Comparison of ENCODE assay signal across 1 cellular context in the genomic region with DNA sequence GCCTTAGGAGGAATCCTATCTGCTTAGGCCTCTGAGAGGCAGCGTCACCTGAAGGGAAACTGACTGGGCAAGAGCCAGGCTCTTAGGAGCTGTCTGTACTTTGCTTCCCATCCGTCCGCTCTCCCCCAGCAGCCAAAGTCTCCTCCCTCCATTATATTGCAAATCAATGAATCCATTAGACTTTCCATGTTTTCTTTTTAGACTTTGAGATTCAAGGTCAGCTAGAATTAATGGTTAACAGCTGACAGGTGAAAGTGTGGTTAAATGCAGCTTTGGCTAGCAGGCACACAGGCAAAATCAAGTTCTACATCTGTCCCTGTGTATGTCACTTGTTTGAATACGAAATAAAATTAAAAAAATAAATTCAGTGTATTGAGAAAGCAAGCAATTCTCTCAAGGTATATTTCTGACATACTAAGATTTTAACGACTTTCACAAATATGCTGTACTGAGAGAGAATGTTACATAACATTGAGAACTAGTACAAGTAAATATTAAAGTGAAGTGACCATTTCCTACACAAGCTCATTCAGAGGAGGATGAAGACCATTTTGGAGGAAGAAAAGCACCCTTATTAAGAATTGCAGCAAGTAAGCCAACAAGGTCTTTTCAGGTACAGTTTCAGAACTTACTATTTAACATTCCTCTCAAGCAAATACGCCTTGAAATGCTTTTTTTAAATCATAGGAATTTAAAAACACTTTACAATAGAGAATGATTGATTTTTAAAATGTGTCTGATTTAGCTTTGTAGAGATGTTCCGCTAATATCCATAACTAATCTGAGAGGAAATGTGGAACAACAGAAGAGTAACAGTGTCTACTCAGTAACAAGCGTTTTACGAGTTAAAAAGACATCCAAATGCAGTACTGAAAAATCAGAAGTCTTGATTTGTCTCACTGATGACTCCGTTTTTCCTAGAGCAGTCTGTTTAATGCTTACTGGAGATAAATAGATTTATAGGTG.
A peak's percentile ranks its signal among the peaks of the same experiment; 100 is the strongest.
TF ChIP-seq lines count a peak whose summit lies in the region.

F11 (plus strand) TSS at position 507 of the 966 bp plus-strand sequence. CDS start 948 bp downstream, outside the sequence.

TF ChIP-seq in HepG2, 621 proteins besides CTCF, POLR2A, EP300 and RAD21 (continued from another document and continues in another):
- no peak for TF ChIP-seq FOXA1 (IDR thresholded peaks at IDR 0.05)
- TF ChIP-seq FOXA1 (CRISPR knock-in tag; IDR thresholded peaks at IDR 0.05), result peak; percentile 27; the same call in 1 of the 2 replicates
- peak; percentile 84 for TF ChIP-seq POLR2AphosphoS5 (IDR thresholded peaks at IDR 0.05; ENCODE audit: low read depth, low read length)
- TF ChIP-seq KDM5A (IDR thresholded peaks at IDR 0.05; ENCODE audit: borderline replicate concordance, low read length), result peak; percentile 43; the same call in 1 of the 2 replicates
- no peak for TF ChIP-seq IKZF1 (IDR thresholded peaks at IDR 0.05)
- TF ChIP-seq ZBTB21 (CRISPR knock-in tag; IDR thresholded peaks at IDR 0.05), result no peak
- TF ChIP-seq, protein P1, sequence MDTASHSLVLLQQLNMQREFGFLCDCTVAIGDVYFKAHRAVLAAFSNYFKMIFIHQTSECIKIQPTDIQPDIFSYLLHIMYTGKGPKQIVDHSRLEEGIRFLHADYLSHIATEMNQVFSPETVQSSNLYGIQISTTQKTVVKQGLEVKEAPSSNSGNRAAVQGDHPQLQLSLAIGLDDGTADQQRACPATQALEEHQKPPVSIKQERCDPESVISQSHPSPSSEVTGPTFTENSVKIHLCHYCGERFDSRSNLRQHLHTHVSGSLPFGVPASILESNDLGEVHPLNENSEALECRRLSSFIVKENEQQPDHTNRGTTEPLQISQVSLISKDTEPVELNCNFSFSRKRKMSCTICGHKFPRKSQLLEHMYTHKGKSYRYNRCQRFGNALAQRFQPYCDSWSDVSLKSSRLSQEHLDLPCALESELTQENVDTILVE (CRISPR knock-in tag; IDR thresholded peaks at IDR 0.05), result peak; percentile 35; the same call in 1 of the 2 replicates
- peak; percentile 38; the same call in 1 of the 2 replicates for TF ChIP-seq TGIF2 (CRISPR knock-in tag; IDR thresholded peaks at IDR 0.05)
- TF ChIP-seq, protein P2, sequence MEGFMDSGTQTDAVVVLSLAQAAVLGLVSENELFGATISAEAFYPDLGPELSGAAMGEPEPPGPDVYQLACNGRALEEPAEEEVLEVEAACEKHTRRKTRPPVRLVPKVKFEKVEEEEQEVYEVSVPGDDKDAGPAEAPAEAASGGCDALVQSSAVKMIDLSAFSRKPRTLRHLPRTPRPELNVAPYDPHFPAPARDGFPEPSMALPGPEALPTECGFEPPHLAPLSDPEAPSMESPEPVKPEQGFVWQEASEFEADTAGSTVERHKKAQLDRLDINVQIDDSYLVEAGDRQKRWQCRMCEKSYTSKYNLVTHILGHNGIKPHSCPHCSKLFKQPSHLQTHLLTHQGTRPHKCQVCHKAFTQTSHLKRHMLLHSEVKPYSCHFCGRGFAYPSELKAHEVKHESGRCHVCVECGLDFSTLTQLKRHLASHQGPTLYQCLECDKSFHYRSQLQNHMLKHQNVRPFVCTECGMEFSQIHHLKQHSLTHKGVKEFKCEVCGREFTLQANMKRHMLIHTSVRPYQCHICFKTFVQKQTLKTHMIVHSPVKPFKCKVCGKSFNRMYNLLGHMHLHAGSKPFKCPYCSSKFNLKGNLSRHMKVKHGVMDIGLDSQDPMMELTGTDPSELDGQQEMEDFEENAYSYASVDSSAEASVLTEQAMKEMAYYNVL (CRISPR knock-in tag; IDR thresholded peaks at IDR 0.05; ENCODE audit: borderline replicate concordance), result peak; percentile 71; the same call in 1 of the 2 replicates
- TF ChIP-seq SALL1 (CRISPR knock-in tag; IDR thresholded peaks at IDR 0.05), result peak; percentile 91
- peak; percentile 52; the same call in 1 of the 2 replicates for TF ChIP-seq ATF1 (CRISPR knock-in tag; IDR thresholded peaks at IDR 0.05)
- no peak for TF ChIP-seq CHD4 (IDR thresholded peaks at IDR 0.05; ENCODE audit: borderline replicate concordance, low read length)
- TF ChIP-seq HOXA3 (CRISPR knock-in tag; IDR thresholded peaks at IDR 0.05), result peak; percentile 63; the same call in 1 of the 2 replicates
- no peak for TF ChIP-seq AKNA (CRISPR knock-in tag; IDR thresholded peaks at IDR 0.05; ENCODE audit: borderline replicate concordance)
- TF ChIP-seq AHDC1 (CRISPR knock-in tag; IDR thresholded peaks at IDR 0.05; ENCODE audit: borderline replicate concordance), result peak; percentile 62; the same call in 1 of the 2 replicates
- peak; percentile 60; the same call in 1 of the 2 replicates for TF ChIP-seq ZSCAN29 (CRISPR knock-in tag; conservative IDR thresholded peaks at IDR 0.05)
- 0 out of 2 replicates have a peak, but pooled peaks have one; percentile 52 for TF ChIP-seq ZBTB20 (CRISPR knock-in tag; IDR thresholded peaks at IDR 0.05; ENCODE audit: borderline replicate concordance, low read depth)
- TF ChIP-seq NR2F2 (IDR thresholded peaks at IDR 0.05; ENCODE audit: borderline replicate concordance, low read depth), result peak; percentile 26; the same call in 1 of the 2 replicates
- peak; percentile 99 for TF ChIP-seq SOX5 (CRISPR knock-in tag; IDR thresholded peaks at IDR 0.05; ENCODE audit: borderline replicate concordance)
- TF ChIP-seq MXD4 (CRISPR knock-in tag; IDR thresholded peaks at IDR 0.05), result peak; percentile 45; the same call in 1 of the 2 replicates
- no peak for TF ChIP-seq SOX6 (IDR thresholded peaks at IDR 0.05)
- TF ChIP-seq SOX6 (CRISPR knock-in tag; IDR thresholded peaks at IDR 0.05), result peak; percentile 99
- TF ChIP-seq ZC3H13 (CRISPR knock-in tag; IDR thresholded peaks at IDR 0.05), result no peak
- no peak for TF ChIP-seq THAP11 (CRISPR knock-in tag; IDR thresholded peaks at IDR 0.05)
- TF ChIP-seq DRAP1 (CRISPR knock-in tag; IDR thresholded peaks at IDR 0.05), result peak; percentile 98
- no peak for TF ChIP-seq NR0B2 (CRISPR knock-in tag; IDR thresholded peaks at IDR 0.05)
- TF ChIP-seq ONECUT2 (CRISPR knock-in tag; IDR thresholded peaks at IDR 0.05), result peak; percentile 93
- no peak for TF ChIP-seq ZNF430 (CRISPR knock-in tag; IDR thresholded peaks at IDR 0.05)
- TF ChIP-seq HMG20A (CRISPR knock-in tag; IDR thresholded peaks at IDR 0.05; ENCODE audit: borderline replicate concordance), result peak; percentile 81
- 0 out of 2 replicates have a peak, but pooled peaks have one; percentile 21 for TF ChIP-seq ZNF510 (CRISPR knock-in tag; IDR thresholded peaks at IDR 0.05; ENCODE audit: low read depth)
- TF ChIP-seq REST (IDR thresholded peaks at IDR 0.05; ENCODE audit: borderline replicate concordance in 1 of 2, low read depth in 1 of 2, low read length in 2 of 2), result peak in 1 of 2 experiments; percentile 37; a peak in 1 of 4 replicates
- TF ChIP-seq, protein P3, sequence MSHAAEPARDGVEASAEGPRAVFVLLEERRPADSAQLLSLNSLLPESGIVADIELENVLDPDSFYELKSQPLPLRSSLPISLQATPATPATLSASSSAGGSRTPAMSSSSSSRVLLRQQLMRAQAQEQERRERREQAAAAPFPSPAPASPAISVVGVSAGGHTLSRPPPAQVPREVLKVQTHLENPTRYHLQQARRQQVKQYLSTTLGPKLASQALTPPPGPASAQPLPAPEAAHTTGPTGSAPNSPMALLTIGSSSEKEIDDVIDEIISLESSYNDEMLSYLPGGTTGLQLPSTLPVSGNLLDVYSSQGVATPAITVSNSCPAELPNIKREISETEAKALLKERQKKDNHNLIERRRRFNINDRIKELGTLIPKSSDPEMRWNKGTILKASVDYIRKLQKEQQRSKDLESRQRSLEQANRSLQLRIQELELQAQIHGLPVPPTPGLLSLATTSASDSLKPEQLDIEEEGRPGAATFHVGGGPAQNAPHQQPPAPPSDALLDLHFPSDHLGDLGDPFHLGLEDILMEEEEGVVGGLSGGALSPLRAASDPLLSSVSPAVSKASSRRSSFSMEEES (CRISPR knock-in tag; IDR thresholded peaks at IDR 0.05), result 0 out of 2 replicates have a peak, but pooled peaks have one; percentile 43
